In genomic region chr5:173341911-173342535, GRCh38 we compare ENCODE assay signal across 25 cellular contexts. TPM values are rescaled to one million over a fixed set of nuclear protein-coding genes. Genes with fewer than 3 reads are reported as not detected.
DNase-seq lines count a peak whose midpoint lies in the region; ATAC-seq and TF ChIP-seq lines count a peak whose summit lies in the region.
"Had no signal": no experiment of that assay in that cellular context is flagged by ENCODE, and none has a peak within 500 bp of the region (broad histone marks: within the 10 kb centered on the region; RNA-seq: fewer than 3 reads in every experiment).

No MANE protein-coding gene starts in this region.

- no peak overlapping the region for H3K4me2 ChIP-seq in osteoblast (ENCODE audit: insufficient read depth, low read length)

- H3K4me3 ChIP-seq in NB4 (ENCODE audit: low read depth, low read length) (no peak overlapping the region), osteoblast (ENCODE audit: insufficient read depth, low read length) (no peak overlapping the region)
- H3K4me3 ChIP-seq: cardiac muscle cell, dorsolateral prefrontal cortex, lung had no signal

- H3K4me3 Mint-ChIP-seq in effector memory CD8-positive, alpha-beta T cell: no peak overlapping the region
- H3K4me3 Mint-ChIP-seq in activated CD8-positive, alpha-beta memory T cell treated with anti-CD3 and anti-CD28 coated beads, Interleukin-2, amount 10 ng/mL, durations not matched to agents 7 days and 5 days: no peak overlapping the region
- H3K4me3 Mint-ChIP-seq: activated CD4-positive, alpha-beta memory T cell treated with anti-CD3 and anti-CD28 coated beads, Interleukin-2, amount 10 ng/mL, durations not matched to agents 7 days and 5 days; B cell had no signal

- no peaks in the 10 kb centered on the region for H4K20me1 ChIP-seq in osteoblast (ENCODE audit: insufficient read depth, low read length)

- H3K4me1 ChIP-seq in osteoblast (ENCODE audit: insufficient read depth, low read length): peaks cover 9% of the 10 kb centered on the region
- H3K4me1 ChIP-seq: Caco-2 had no signal

- H3K36me3 ChIP-seq in osteoblast (ENCODE audit: insufficient read depth, low read length): no peaks in the 10 kb centered on the region
- H3K36me3 ChIP-seq: cardiac muscle cell had no signal

- no peak overlapping the region for H3K27ac ChIP-seq in osteoblast (ENCODE audit: low read depth, low read length)
- H3K27ac ChIP-seq: cardiac muscle cell, dorsolateral prefrontal cortex had no signal

- no peak overlapping the region for H3K27ac Mint-ChIP-seq in effector memory CD8-positive, alpha-beta T cell
- H3K27ac Mint-ChIP-seq in activated CD8-positive, alpha-beta memory T cell treated with anti-CD3 and anti-CD28 coated beads, Interleukin-2, amount 10 ng/mL, durations not matched to agents 7 days and 5 days: no peak overlapping the region
- H3K27ac Mint-ChIP-seq: activated CD4-positive, alpha-beta memory T cell treated with anti-CD3 and anti-CD28 coated beads, Interleukin-2, amount 10 ng/mL, durations not matched to agents 7 days and 5 days; B cell; H9 had no signal

- H3K4me1 Mint-ChIP-seq in effector memory CD8-positive, alpha-beta T cell (ENCODE audit: low read depth in 2 of 2): no peaks in the 10 kb centered on the region
- no peaks in the 10 kb centered on the region for H3K4me1 Mint-ChIP-seq in activated CD8-positive, alpha-beta memory T cell treated with anti-CD3 and anti-CD28 coated beads, Interleukin-2, amount 10 ng/mL, durations not matched to agents 7 days and 5 days
- H3K4me1 Mint-ChIP-seq: activated CD4-positive, alpha-beta memory T cell treated with anti-CD3 and anti-CD28 coated beads, Interleukin-2, amount 10 ng/mL, durations not matched to agents 7 days and 5 days; B cell had no signal

- no peaks in the 10 kb centered on the region for H3K27me3 ChIP-seq in osteoblast (ENCODE audit: insufficient read depth, low read length)
- H3K27me3 ChIP-seq: cardiac muscle cell had no signal

- CTCF ChIA-PET in activated CD8-positive, alpha-beta memory T cell treated with anti-CD3 and anti-CD28 coated beads, Interleukin-2, amount 10 ng/mL, durations not matched to agents 7 days and 5 days (lab: Charles Lee): no interaction called here

- H3K79me2 ChIP-seq in osteoblast (ENCODE audit: insufficient read depth, low read length): no peaks in the 10 kb centered on the region

- no peaks in the 10 kb centered on the region for H3K9me3 Mint-ChIP-seq in effector memory CD8-positive, alpha-beta T cell
- H3K9me3 Mint-ChIP-seq in activated CD8-positive, alpha-beta memory T cell treated with anti-CD3 and anti-CD28 coated beads, Interleukin-2, amount 10 ng/mL, durations not matched to agents 7 days and 5 days (ENCODE audit: low read depth): no peaks in the 10 kb centered on the region
- H3K9me3 Mint-ChIP-seq: activated CD4-positive, alpha-beta memory T cell treated with anti-CD3 and anti-CD28 coated beads, Interleukin-2, amount 10 ng/mL, durations not matched to agents 7 days and 5 days; H9 had no signal

- no peaks in the 10 kb centered on the region for H3K36me3 Mint-ChIP-seq in effector memory CD8-positive, alpha-beta T cell (ENCODE audit: insufficient read depth)
- no peaks in the 10 kb centered on the region for H3K36me3 Mint-ChIP-seq in activated CD8-positive, alpha-beta memory T cell treated with anti-CD3 and anti-CD28 coated beads, Interleukin-2, amount 10 ng/mL, durations not matched to agents 7 days and 5 days

- peak overlapping the region; percentile 44 for H2AFZ ChIP-seq in osteoblast (ENCODE audit: low read length)

- no peak for ATAC-seq in effector memory CD8-positive, alpha-beta T cell (replicated peaks)
- no peak for ATAC-seq in activated CD8-positive, alpha-beta memory T cell treated with anti-CD3 and anti-CD28 coated beads, Interleukin-2, amount 10 ng/mL, durations not matched to agents 7 days and 5 days
- ATAC-seq: activated CD4-positive, CD25-positive, alpha-beta regulatory T cell treated with anti-CD3 and anti-CD28 coated beads, Interleukin-2, amount 50 U/mL, for 24 hours had no signal

- TF ChIP-seq CTCF in NB4 (IDR thresholded peaks at IDR 0.05; ENCODE audit: low read depth, low read length) (no peak), osteoblast (IDR thresholded peaks at IDR 0.05; ENCODE audit: extremely low read depth, low read depth, low read length) (no peak)

- peaks cover 10 to 58% of the 10 kb centered on the region in 2 donors for H3K27me3 Mint-ChIP-seq in effector memory CD8-positive, alpha-beta T cell
- H3K27me3 Mint-ChIP-seq in activated CD8-positive, alpha-beta memory T cell treated with anti-CD3 and anti-CD28 coated beads, Interleukin-2, amount 10 ng/mL, durations not matched to agents 7 days and 5 days: peaks cover 9% of the 10 kb centered on the region

- H3K9me3 ChIP-seq in osteoblast (ENCODE audit: low read depth, low read length): no peaks in the 10 kb centered on the region
- H3K9me3 ChIP-seq: Caco-2 had no signal

- DNase-seq in GF-D8 (lab: John Stamatoyannopoulos, UW): peak; percentile 14
- peak; percentile 47 for DNase-seq in NB4 (ENCODE audit: low read depth)
- DNase-seq in fibroblast of gingiva (ENCODE audit: low read depth): peak; percentile 91
- no peak for DNase-seq in osteoblast (ENCODE audit: insufficient read length, low spot score, missing footprints)
- no peak for DNase-seq in stimulated activated CD4-positive, alpha-beta T cell treated with anti-CD3 and anti-CD28 coated beads, Interleukin-4, amount 100 ng/mL, for 4 hours
- no peak for DNase-seq in effector memory CD8-positive, alpha-beta T cell
- DNase-seq in activated CD8-positive, alpha-beta memory T cell treated with anti-CD3 and anti-CD28 coated beads, Interleukin-2, amount 10 ng/mL, durations not matched to agents 7 days and 5 days: no peak
- no peak for DNase-seq in stimulated activated CD4-positive, alpha-beta T cell treated with anti-CD3 and anti-CD28 coated beads, Interleukin-4, amount 100 ng/mL, for 24 hours
- DNase-seq: activated CD4-positive, alpha-beta memory T cell treated with anti-CD3 and anti-CD28 coated beads, Interleukin-2, amount 10 ng/mL, durations not matched to agents 7 days and 5 days; activated gamma-delta T cell; activated T-cell treated with anti-CD3 and anti-CD28 coated beads for 4 hours; Caco-2; dorsolateral prefrontal cortex; erythroblast; H9; NCI-H1694 treated with DMSO at 0.1 percent for 48 hours; NCI-H69; retina; stimulated activated CD4-positive, alpha-beta T cell treated with anti-CD3 and anti-CD28 coated beads, Interleukin-12 subunit alpha, Interleukin-12 subunit beta, amount 100 ng/mL, for 4 hours; T1000; trophoblast cell had no signal

- TF ChIP-seq POLR2A in NB4 (IDR thresholded peaks at IDR 0.05; ENCODE audit: extremely low read depth, insufficient read length): no peak

RNA-seq across cellular contexts. Expression of gene STC2, which starts 13.8 kb away (rescaled TPM):
- 431 and 558 TPM in 2 replicates for total RNA-seq in osteoblast
- total RNA-seq in activated CD8-positive, alpha-beta memory T cell treated with anti-CD3 and anti-CD28 coated beads, Interleukin-2, amount 10 ng/mL, durations not matched to agents 7 days and 5 days: 10 to 100 TPM in 1 of 2 experiments, 1 to 10 TPM in 1; 6.7 to 13.0 TPM
- total RNA-seq: B cell had no signal

Comparison
In these comparisons a context has a peak if more than half of its experiments do, and no peak if none do; other contexts are left out.
1. DNase-seq: peak in GF-D8 (single experiment), NB4 (single experiment) and fibroblast of gingiva (single experiment); none in osteoblast (single experiment), stimulated activated CD4-positive, alpha-beta T cell treated with anti-CD3 and anti-CD28 coated beads, Interleukin-4, amount 100 ng/mL, for 4 hours (0 of 2), effector memory CD8-positive, alpha-beta T cell (0 of 3), activated CD8-positive, alpha-beta memory T cell treated with anti-CD3 and anti-CD28 coated beads, Interleukin-2, amount 10 ng/mL, durations not matched to agents 7 days and 5 days (single experiment) and stimulated activated CD4-positive, alpha-beta T cell treated with anti-CD3 and anti-CD28 coated beads, Interleukin-4, amount 100 ng/mL, for 24 hours (single experiment).
2. RNA of gene STC2, which starts 13.8 kb away (total RNA-seq): 431 to 558 TPM in osteoblast; 6.7 to 13.0 TPM in activated CD8-positive, alpha-beta memory T cell treated with anti-CD3 and anti-CD28 coated beads, Interleukin-2, amount 10 ng/mL, durations not matched to agents 7 days and 5 days; every median in the first group is over 10 times any median in the second.